Comparison of ENCODE assay signal across 25 cellular contexts in the genomic region with DNA sequence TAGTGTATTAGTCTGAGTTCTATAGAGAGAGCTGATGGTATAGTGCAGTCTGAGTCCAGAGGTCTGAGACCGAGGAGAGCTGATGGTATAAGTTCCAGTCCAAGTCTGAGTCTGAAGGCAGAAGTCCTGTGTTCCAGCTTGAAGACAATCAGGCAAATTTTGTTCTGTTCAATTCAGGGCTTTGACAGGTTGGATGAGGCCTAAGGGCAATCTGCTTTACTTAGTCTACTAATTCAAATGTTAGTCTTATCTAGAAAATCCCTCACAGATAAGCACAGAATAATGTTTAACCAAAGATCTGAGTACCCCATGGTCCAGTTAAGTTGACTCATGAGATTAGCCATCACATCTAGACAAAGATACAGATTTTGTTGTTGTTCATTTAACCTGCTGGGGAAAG.
A peak's percentile ranks its signal among the peaks of the same experiment; 100 is the strongest.
DNase-seq lines count a peak whose midpoint lies in the region; ATAC-seq, FAIRE-seq and TF ChIP-seq lines count a peak whose summit lies in the region.
"Had no signal": no experiment of that assay in that cellular context is flagged by ENCODE, and none has a peak within 500 bp of the region (broad histone marks: within the 10 kb centered on the region; RNA-seq: fewer than 3 reads in every experiment).

No MANE protein-coding gene starts in this region.

- 94% methylated on average over 1 of the region's 1 CpG; no CpG with 5 or more reads in 1 of the 2 experiments for WGBS in H1 (ENCODE audit: extremely low coverage in 1 of 2, insufficient coverage in 1 of 2, insufficient read length in 1 of 2, insufficient replicate concordance in 2 of 2, low coverage in 1 of 2, low lambda C conversion rate in 2 of 2, missing lambda C conversion rate in 1 of 2), 2 experiments
- no CpG with 5 or more reads among the region's 1 CpG for WGBS in mesendoderm (ENCODE audit: extremely low coverage, insufficient coverage, low lambda C conversion rate)

- H3K4me3 ChIP-seq in Caco-2 (ENCODE audit: low read depth, low read length) (no peak overlapping the region), H1 (ENCODE audit: extremely low read depth in 1 of 4, insufficient read depth in 2 of 4, low read depth in 3 of 4, low read length in 4 of 4) (no peak overlapping the region), mesendoderm (ENCODE audit: low read length) (no peak overlapping the region)
- H3K4me3 ChIP-seq: A549; BLaER1 treated with 17β-estradiol and CSF1 and Interleukin-3, amounts not matched to agents 10 nM and 100 nM had no signal

- H3K4me1 ChIP-seq in Caco-2 = peaks cover 41% of the 10 kb centered on the region
- no peaks in the 10 kb centered on the region for H3K4me1 ChIP-seq in H1 (replicated peaks in 1 of 4; ENCODE audit: control insufficient read depth in 3 of 4, insufficient read depth in 4 of 4, low read length in 3 of 4)
- no peaks in the 10 kb centered on the region for H3K4me1 ChIP-seq in mesendoderm (ENCODE audit: control insufficient read depth, low read depth, low read length)

- TF ChIP-seq CTCF in Caco-2 (IDR thresholded peaks at IDR 0.05; ENCODE audit: insufficient read depth in 1 of 2, low read depth in 1 of 2, low read length in 1 of 2, severe bottlenecking in 1 of 2, unreplicated experiment in 1 of 2) (no peak), H1 (IDR thresholded peaks at IDR 0.05; ENCODE audit: control extremely low read depth in 1 of 3, insufficient read depth in 1 of 3, low read depth in 1 of 3, low read length in 3 of 3) (no peak)

- TF ChIP-seq RAD21 in H1 (IDR thresholded peaks at IDR 0.05 in 1 of 2, conservative IDR thresholded peaks at IDR 0.05 in 1 of 2; ENCODE audit: low read depth in 2 of 2, low read length in 2 of 2) = no peak

- H4K20me1 ChIP-seq in H1 (replicated peaks in 1 of 2; ENCODE audit: control insufficient read depth in 1 of 2, insufficient read depth in 2 of 2, low read length in 2 of 2) = no peaks in the 10 kb centered on the region
- H4K20me1 ChIP-seq: BLaER1 treated with 17β-estradiol and CSF1 and Interleukin-3, amounts not matched to agents 10 nM and 100 nM had no signal

- H3K27ac ChIP-seq in H1 (ENCODE audit: low read depth, low read length) = no peak overlapping the region
- H3K27ac ChIP-seq in mesendoderm (ENCODE audit: low read depth, low read length) = no peak overlapping the region
- H3K27ac ChIP-seq: 22Rv1; A549; BLaER1 treated with 17β-estradiol and CSF1 and Interleukin-3, amounts not matched to agents 10 nM and 100 nM; C4-2B had no signal

- H3K4me2 ChIP-seq in H1 (ENCODE audit: insufficient read depth in 1 of 2, low read depth in 2 of 2, low read length in 2 of 2) = no peak overlapping the region
- no peak overlapping the region for H3K4me2 ChIP-seq in mesendoderm (ENCODE audit: low read length)
- H3K4me2 ChIP-seq: A549; BLaER1 treated with 17β-estradiol and CSF1 and Interleukin-3, amounts not matched to agents 10 nM and 100 nM had no signal

- POLR2A ChIA-PET in Caco-2 (lab: Charles Lee) (no interaction called here), H1 (lab: Charles Lee; ENCODE audit: partially characterized antibody) (no interaction called here)

- FAIRE-seq in H1 (lab: Jason Lieb, UNC) = no peak
- FAIRE-seq: A549, D721Med, G401.6, GM12891, GM19239 had no signal

- H2AK5ac ChIP-seq in H1 (ENCODE audit: low read depth, low read length) (no peak overlapping the region), mesendoderm (ENCODE audit: low read length) (no peak overlapping the region)

- CTCF ChIA-PET in Caco-2 (lab: Charles Lee) = no interaction called here
- CTCF ChIA-PET in H1 (lab: Charles Lee; ENCODE audit: partially characterized antibody) = no interaction called here

- no peaks in the 10 kb centered on the region for H3K9me3 Mint-ChIP-seq in Caco-2 (ENCODE audit: unreplicated experiment)
- H3K9me3 Mint-ChIP-seq in activated T-cell treated with anti-CD3 and anti-CD28 coated beads, Interleukin-2, amount 50 U/mL, for 72 hours = peaks cover 0 to 2% of the 10 kb centered on the region in 2 donors

- H3K9ac ChIP-seq in H1 (replicated peaks in 1 of 4; ENCODE audit: extremely low read depth in 1 of 4, low read depth in 3 of 4, low read length in 3 of 4) (no peak overlapping the region), mesendoderm (ENCODE audit: low read length) (no peak overlapping the region)
- H3K9ac ChIP-seq: BLaER1 treated with 17β-estradiol and CSF1 and Interleukin-3, amounts not matched to agents 10 nM and 100 nM had no signal

- H3K79me1 ChIP-seq in H1 (ENCODE audit: low read depth, low read length) = no peaks in the 10 kb centered on the region
- no peaks in the 10 kb centered on the region for H3K79me1 ChIP-seq in mesendoderm (ENCODE audit: low read length)

- H3K4me3 Mint-ChIP-seq in Caco-2 (ENCODE audit: unreplicated experiment) = no peak overlapping the region
- no peak overlapping the region for H3K4me3 Mint-ChIP-seq in activated T-cell treated with anti-CD3 and anti-CD28 coated beads, Interleukin-2, amount 50 U/mL, for 72 hours
- H3K4me3 Mint-ChIP-seq: B cell; CD4-positive, alpha-beta memory T cell; CD4-positive, CD25-positive, alpha-beta regulatory T cell; CD8-positive, alpha-beta memory T cell had no signal

- H3K36me3 Mint-ChIP-seq in Caco-2 (ENCODE audit: insufficient read depth, unreplicated experiment) = no peaks in the 10 kb centered on the region
- H3K36me3 Mint-ChIP-seq in activated T-cell treated with anti-CD3 and anti-CD28 coated beads, Interleukin-2, amount 50 U/mL, for 72 hours (ENCODE audit: insufficient read depth in 2 of 2) = no peaks in the 10 kb centered on the region
- H3K36me3 Mint-ChIP-seq: CD4-positive, alpha-beta memory T cell; CD4-positive, CD25-positive, alpha-beta regulatory T cell; CD8-positive, alpha-beta memory T cell had no signal

- no peak for ATAC-seq in GM19455 (IDR thresholded peaks at IDR 0.05; ENCODE audit: unreplicated experiment)
- no peak for ATAC-seq in activated T-cell treated with anti-CD3 and anti-CD28 coated beads, Interleukin-2, amount 50 U/mL, for 72 hours (replicated peaks in 1 of 2)
- ATAC-seq: A549 had no signal

- H3K27ac Mint-ChIP-seq in Caco-2 (ENCODE audit: unreplicated experiment) = no peak overlapping the region
- no peak overlapping the region for H3K27ac Mint-ChIP-seq in activated T-cell treated with anti-CD3 and anti-CD28 coated beads, Interleukin-2, amount 50 U/mL, for 72 hours
- H3K27ac Mint-ChIP-seq: B cell; CD4-positive, alpha-beta memory T cell; CD4-positive, CD25-positive, alpha-beta regulatory T cell; CD8-positive, alpha-beta memory T cell had no signal

- H2BK12ac ChIP-seq in H1 (ENCODE audit: low read depth, low read length) = no peak overlapping the region

- H2BK120ac ChIP-seq in H1 (replicated peaks; ENCODE audit: low read depth, low read length) (peak overlapping the region; percentile 43), mesendoderm (ENCODE audit: low read depth, low read length) (no peak overlapping the region)

- no peak overlapping the region for H2AFZ ChIP-seq in H1 (ENCODE audit: low read length)

- H3K4ac ChIP-seq in H1 (replicated peaks; ENCODE audit: insufficient read length, low read depth, low read length) (no peak overlapping the region), mesendoderm (ENCODE audit: low read depth, low read length) (no peak overlapping the region)

- H3K79me2 ChIP-seq in H1 (ENCODE audit: control insufficient read depth in 1 of 2, insufficient read depth in 2 of 2, low read length in 2 of 2) (no peaks in the 10 kb centered on the region), mesendoderm (ENCODE audit: control insufficient read depth, insufficient read depth, low read length) (no peaks in the 10 kb centered on the region)

- intact Hi-C loops in Caco-2 (cut with micrococcal nuclease; ENCODE audit: unreplicated experiment) = loop anchor here (2.0 to 5.0 kb wide), 5 partner anchors 38 to 364 kb away; no protein-coding TSS in a partner anchor

- H4K8ac ChIP-seq in H1 (ENCODE audit: extremely low read depth, insufficient read depth, low read length) (no peak overlapping the region), mesendoderm (ENCODE audit: low read depth, low read length) (no peak overlapping the region)

- H3K18ac ChIP-seq in H1 (ENCODE audit: extremely low read depth, low read length) = no peak overlapping the region
- no peak overlapping the region for H3K18ac ChIP-seq in mesendoderm (ENCODE audit: low read length)

- H3K23ac ChIP-seq in H1 (ENCODE audit: insufficient read length) = no peak overlapping the region
- H3K23ac ChIP-seq in mesendoderm (ENCODE audit: low read length) = no peak overlapping the region

- no peak overlapping the region for H3K14ac ChIP-seq in H1 (ENCODE audit: insufficient read length)

- DNase-seq in Caco-2 = peak; percentile 50 to 59
- peak; percentile 16 for DNase-seq in amniotic epithelial cell (ENCODE audit: low read depth)
- DNase-seq in H1 (ENCODE audit: low read depth in 1 of 2, low spot score in 2 of 2) = no peak
- peak; percentile 31 for DNase-seq in mesendoderm
- DNase-seq in NCI-H1092 (lab: John Stamatoyannopoulos, UW) = no peak
- no peak for DNase-seq in activated CD8-positive, alpha-beta memory T cell treated with anti-CD3 and anti-CD28 coated beads for 24 hours
- DNase-seq in activated T-cell treated with anti-CD3 and anti-CD28 coated beads, Interleukin-2, amount 50 U/mL, for 72 hours = no peak
- DNase-seq: AML-193; Calu3; CD4-positive, alpha-beta memory T cell; CD4-positive, CD25-positive, alpha-beta regulatory T cell; CD8-positive, alpha-beta memory T cell; COR-L47; DMS79 treated with DMSO at 0.1 percent for 48 hours; GF-D8 had no signal

- H2BK15ac ChIP-seq in H1 (ENCODE audit: low read length) (no peak overlapping the region), mesendoderm (replicated peaks; ENCODE audit: low read depth) (no peak overlapping the region)

- H2BK5ac ChIP-seq in H1 (ENCODE audit: low read depth, low read length) (no peak overlapping the region), mesendoderm (ENCODE audit: low read length) (no peak overlapping the region)

- H3K23me2 ChIP-seq in H1 (ENCODE audit: low read depth, low read length) = no peaks in the 10 kb centered on the region

- H3K56ac ChIP-seq in H1 (replicated peaks; ENCODE audit: insufficient read length, low read depth, low read length) = no peak overlapping the region
- H3K56ac ChIP-seq in mesendoderm (ENCODE audit: low read length) = no peak overlapping the region

- no peaks in the 10 kb centered on the region for H3K27me3 Mint-ChIP-seq in Caco-2 (ENCODE audit: insufficient read depth, unreplicated experiment)
- no peaks in the 10 kb centered on the region for H3K27me3 Mint-ChIP-seq in activated T-cell treated with anti-CD3 and anti-CD28 coated beads, Interleukin-2, amount 50 U/mL, for 72 hours (ENCODE audit: low read depth)
- H3K27me3 Mint-ChIP-seq: B cell; CD4-positive, alpha-beta memory T cell; CD4-positive, CD25-positive, alpha-beta regulatory T cell; CD8-positive, alpha-beta memory T cell had no signal

- H3K36me3 ChIP-seq in Caco-2 (ENCODE audit: control insufficient read depth, insufficient read depth, low read length) (no peaks in the 10 kb centered on the region; the same call in 1 of the 2 replicates), H1 (ENCODE audit: control insufficient read depth in 2 of 4, insufficient read depth in 4 of 4, low read length in 3 of 4) (no peaks in the 10 kb centered on the region), mesendoderm (ENCODE audit: control insufficient read depth, insufficient read depth, low read length) (no peaks in the 10 kb centered on the region)

- H4K5ac ChIP-seq in H1 (ENCODE audit: insufficient read length, low read depth, low read length) (no peak overlapping the region), mesendoderm (ENCODE audit: low read length) (no peak overlapping the region)

- H3K9me3 ChIP-seq in Caco-2 = no peaks in the 10 kb centered on the region
- H3K9me3 ChIP-seq in H1 (ENCODE audit: insufficient read depth in 2 of 2, low read depth in 1 of 2, low read length in 1 of 2) = no peaks in the 10 kb centered on the region
- H3K9me3 ChIP-seq: A549 had no signal

- BruUV-seq in Caco-2 (replicated peaks; lab: Mats Ljungman, UMichigan) = no TSS peak

- no peak overlapping the region for H2BK20ac ChIP-seq in H1 (ENCODE audit: low read length)

- no peak for TF ChIP-seq EP300 in H1 (IDR thresholded peaks at IDR 0.05; ENCODE audit: borderline replicate concordance in 1 of 2, low read depth in 2 of 2, low read length in 2 of 2)

- H4K91ac ChIP-seq in H1 (replicated peaks; ENCODE audit: insufficient read length, low read length) = no peak overlapping the region

- TF ChIP-seq POLR2A in H1 (IDR thresholded peaks at IDR 0.05; ENCODE audit: control extremely low read depth in 1 of 2, low read depth in 2 of 2, low read length in 2 of 2) = no peak

- H3K27me3 ChIP-seq in Caco-2 (replicated peaks; ENCODE audit: control insufficient read depth, insufficient read depth, low read length) = no peaks in the 10 kb centered on the region
- H3K27me3 ChIP-seq in H1 (replicated peaks in 1 of 4; ENCODE audit: control insufficient read depth in 3 of 4, extremely low read depth in 1 of 4, insufficient read depth in 3 of 4, low read length in 3 of 4) = no peaks in the 10 kb centered on the region
- no peaks in the 10 kb centered on the region for H3K27me3 ChIP-seq in mesendoderm (ENCODE audit: insufficient read depth, low read length, poor library complexity)
- H3K27me3 ChIP-seq: BLaER1 treated with 17β-estradiol and CSF1 and Interleukin-3, amounts not matched to agents 10 nM and 100 nM had no signal

- H3K4me1 Mint-ChIP-seq in Caco-2 (ENCODE audit: low read depth, unreplicated experiment) = peaks cover 29% of the 10 kb centered on the region
- H3K4me1 Mint-ChIP-seq in activated T-cell treated with anti-CD3 and anti-CD28 coated beads, Interleukin-2, amount 50 U/mL, for 72 hours (ENCODE audit: low read depth) = no peaks in the 10 kb centered on the region
- H3K4me1 Mint-ChIP-seq: B cell; CD4-positive, alpha-beta memory T cell; CD4-positive, CD25-positive, alpha-beta regulatory T cell; CD8-positive, alpha-beta memory T cell had no signal

Comparison
In these comparisons a context has a peak if more than half of its experiments do, and no peak if none do; other contexts are left out.
1. DNase-seq: peak in Caco-2 (2 of 2), amniotic epithelial cell (single experiment) and mesendoderm (single experiment); none in H1 (0 of 2), NCI-H1092 (single experiment), activated CD8-positive, alpha-beta memory T cell treated with anti-CD3 and anti-CD28 coated beads for 24 hours (single experiment) and activated T-cell treated with anti-CD3 and anti-CD28 coated beads, Interleukin-2, amount 50 U/mL, for 72 hours (0 of 2).